In genomic region chr17:68509151-68510057, GRCh38 we compare ENCODE assay signal across 9 cellular contexts. TPM values are rescaled to one million over a fixed set of nuclear protein-coding genes. Genes with fewer than 3 reads are reported as not detected.
DNase-seq lines count a peak whose midpoint lies in the region; ATAC-seq and TF ChIP-seq lines count a peak whose summit lies in the region.
"Had no signal": no experiment of that assay in that cellular context is flagged by ENCODE, and none has a peak within 500 bp of the region (broad histone marks: within the 10 kb centered on the region; RNA-seq: fewer than 3 reads in every experiment).

No MANE protein-coding gene starts in this region.

- no peak overlapping the region for H3K4me3 ChIP-seq in neural progenitor cell

- no peak overlapping the region for H2AFZ ChIP-seq in neural progenitor cell (replicated peaks)

- no peaks in the 10 kb centered on the region for H3K27me3 ChIP-seq in neural progenitor cell

- H3K9ac ChIP-seq in neural progenitor cell: no peak overlapping the region

- H3K4me2 ChIP-seq in neural progenitor cell: no peak overlapping the region

- H3K4me1 ChIP-seq in neural progenitor cell: peaks cover 18% of the 10 kb centered on the region

- peaks cover 24% of the 10 kb centered on the region for H3F3A ChIP-seq in neural progenitor cell (ENCODE audit: low read depth)

- H3K4me1 Mint-ChIP-seq in stimulated activated effector memory CD8-positive, alpha-beta T cell treated with anti-CD3 and anti-CD28 coated beads, Interleukin-12 subunit alpha, Interleukin-12 subunit beta, amount 100 ng/mL, for 72 hours: peaks cover 36% of the 10 kb centered on the region
- H3K4me1 Mint-ChIP-seq in neural progenitor cell: peaks cover 28% of the 10 kb centered on the region

- intact Hi-C loops in Right ventricle myocardium inferior (cut with DNase I): no loop called here

- H3K27ac Mint-ChIP-seq in stimulated activated effector memory CD8-positive, alpha-beta T cell treated with anti-CD3 and anti-CD28 coated beads, Interleukin-12 subunit alpha, Interleukin-12 subunit beta, amount 100 ng/mL, for 72 hours: peak overlapping the region; percentile 6
- H3K27ac Mint-ChIP-seq in neural progenitor cell: no peak overlapping the region

- ATAC-seq in Right ventricle myocardium inferior (peak; percentile 13), HG03571 (IDR thresholded peaks at IDR 0.05; ENCODE audit: unreplicated experiment) (no peak)
- ATAC-seq in stimulated activated effector memory CD8-positive, alpha-beta T cell treated with anti-CD3 and anti-CD28 coated beads, Interleukin-12 subunit alpha, Interleukin-12 subunit beta, amount 100 ng/mL, for 72 hours: no peak
- ATAC-seq: Panc1 had no signal

- no peak overlapping the region for H3K27ac ChIP-seq in neural progenitor cell

- peaks cover 21% of the 10 kb centered on the region for H3K79me2 ChIP-seq in neural progenitor cell (ENCODE audit: low read depth)

- no peak overlapping the region for H3K4me3 Mint-ChIP-seq in stimulated activated effector memory CD8-positive, alpha-beta T cell treated with anti-CD3 and anti-CD28 coated beads, Interleukin-12 subunit alpha, Interleukin-12 subunit beta, amount 100 ng/mL, for 72 hours
- H3K4me3 Mint-ChIP-seq in neural progenitor cell: no peak overlapping the region

- H3K9me3 Mint-ChIP-seq in stimulated activated effector memory CD8-positive, alpha-beta T cell treated with anti-CD3 and anti-CD28 coated beads, Interleukin-12 subunit alpha, Interleukin-12 subunit beta, amount 100 ng/mL, for 72 hours: no peaks in the 10 kb centered on the region
- no peaks in the 10 kb centered on the region for H3K9me3 Mint-ChIP-seq in neural progenitor cell

- H3K9me3 ChIP-seq in neural progenitor cell (ENCODE audit: low read depth): no peaks in the 10 kb centered on the region

- TF ChIP-seq CTCF in neural progenitor cell (IDR thresholded peaks at IDR 0.05): no peak

- H4K20me1 ChIP-seq in neural progenitor cell (ENCODE audit: low read depth): peaks cover 16% of the 10 kb centered on the region

- H3K36me3 ChIP-seq in neural progenitor cell: no peaks in the 10 kb centered on the region

- peaks cover 17% of the 10 kb centered on the region for H3K36me3 Mint-ChIP-seq in stimulated activated effector memory CD8-positive, alpha-beta T cell treated with anti-CD3 and anti-CD28 coated beads, Interleukin-12 subunit alpha, Interleukin-12 subunit beta, amount 100 ng/mL, for 72 hours
- H3K36me3 Mint-ChIP-seq in neural progenitor cell: no peaks in the 10 kb centered on the region

- peak; percentile 16 to 22 for DNase-seq in NCI-H187 (lab: John Stamatoyannopoulos, UW)
- no peak for DNase-seq in NCI-H187 treated with DMSO at 0.1 percent for 48 hours (lab: John Stamatoyannopoulos, UW)
- peak; percentile 3 for DNase-seq in OCI-M1 (lab: John Stamatoyannopoulos, UW)
- DNase-seq in Right ventricle myocardium inferior (ENCODE audit: missing footprints): peak; percentile 83
- no peak for DNase-seq in stimulated activated effector memory CD8-positive, alpha-beta T cell treated with anti-CD3 and anti-CD28 coated beads, Interleukin-12 subunit alpha, Interleukin-12 subunit beta, amount 100 ng/mL, for 72 hours (ENCODE audit: low spot score in 2 of 2)
- no peak for DNase-seq in GM03348 (ENCODE audit: low spot score)
- DNase-seq in neural progenitor cell (ENCODE audit: low spot score): no peak

- H3K27me3 Mint-ChIP-seq in neural progenitor cell (ENCODE audit: insufficient read depth, low read depth): peaks cover 7% of the 10 kb centered on the region

RNA-seq across cellular contexts. Expression of gene PRKAR1A, which starts 2.8 kb away (rescaled TPM):
- 584 TPM for total RNA-seq in Right ventricle myocardium inferior
- total RNA-seq in neural progenitor cell (ENCODE audit: low replicate concordance): 155 and 168 TPM in 2 replicates

RNA-seq across cellular contexts. Expression of gene WIPI1, which starts 52.1 kb away (rescaled TPM):
- total RNA-seq in Right ventricle myocardium inferior: 62.8 TPM
- 27.8 and 29.5 TPM in 2 replicates for total RNA-seq in neural progenitor cell (ENCODE audit: low replicate concordance)

Comparison
In these comparisons a context has a peak if more than half of its experiments do, and no peak if none do; other contexts are left out.
1. DNase-seq: peak in NCI-H187 (2 of 2), OCI-M1 (single experiment) and Right ventricle myocardium inferior (single experiment); none in NCI-H187 treated with DMSO at 0.1 percent for 48 hours (single experiment), stimulated activated effector memory CD8-positive, alpha-beta T cell treated with anti-CD3 and anti-CD28 coated beads, Interleukin-12 subunit alpha, Interleukin-12 subunit beta, amount 100 ng/mL, for 72 hours (0 of 2), GM03348 (single experiment) and neural progenitor cell (single experiment).